Comparison of ENCODE assay signal across 8 cellular contexts in genomic region chr5:2751592-2752021, GRCh38. TPM values are rescaled to one million over a fixed set of nuclear protein-coding genes. Genes with fewer than 3 reads are reported as not detected.
A peak's percentile ranks its signal among the peaks of the same experiment; 100 is the strongest.
DNase-seq lines count a peak whose midpoint lies in the region; ATAC-seq, FAIRE-seq and TF ChIP-seq lines count a peak whose summit lies in the region.

IRX2 (minus strand) TSS chr5:2751677; CDS start chr5:2751413, 264 bp downstream.

- ATAC-seq in lung (ENCODE audit: insufficient read depth, low FRiP score) (peak; percentile 71), HG02870 (IDR thresholded peaks at IDR 0.05; ENCODE audit: unreplicated experiment) (no peak)

- FAIRE-seq in D721Med (lab: Jason Lieb, UNC): no peak

- WGBS in lung, 2 donors: 1 to 3% methylated on average over 18 to 53 of the region's 53 CpGs

- H3K27me3 ChIP-seq in dorsolateral prefrontal cortex (peaks cover 28 to 98% (median 96%) of the 10 kb centered on the region in 45 donors), lung (ENCODE audit: control insufficient read depth, insufficient read depth) (peaks cover 27% of the 10 kb centered on the region)

- no peaks in the 10 kb centered on the region for H3K36me3 ChIP-seq in lung (ENCODE audit: control insufficient read depth in 2 of 2, insufficient read depth in 2 of 2, low read length in 2 of 2)

- peak within 1 kb of the TSS in 37 of 59 donors; percentile 3 to 54 (median 29) for H3K4me3 ChIP-seq in dorsolateral prefrontal cortex
- peak within 1 kb of the TSS; percentile 58 for H3K4me3 ChIP-seq in lung

- no peak within 1 kb of the TSS for H3K27ac ChIP-seq in dorsolateral prefrontal cortex
- peak within 1 kb of the TSS in 1 of 2 donors; percentile 96 for H3K27ac ChIP-seq in lung (ENCODE audit: low read depth in 1 of 2, low read length in 1 of 2)

- H3K9me3 ChIP-seq in lung (ENCODE audit: control insufficient read depth in 2 of 2, insufficient read depth in 1 of 2, low read length in 1 of 2): peaks cover 0 to 17% of the 10 kb centered on the region in 2 donors

- intact Hi-C loops in dorsolateral prefrontal cortex (cut with DNase I): loop anchor here in 1 of 2 donors (10.0 kb wide), 1 partner anchor 853 kb away; no protein-coding TSS in a partner anchor

- TF ChIP-seq CTCF in dorsolateral prefrontal cortex (IDR thresholded peaks at IDR 0.05 in 54 of 56, conservative IDR thresholded peaks at IDR 0.05 in 2 of 56; ENCODE audit: low read depth in 1 of 56, partially characterized antibody in 56 of 56): no peak
- no peak for TF ChIP-seq CTCF in lung (IDR thresholded peaks at IDR 0.05; ENCODE audit: control extremely low read depth, extremely low read depth)
- no peak for TF ChIP-seq CTCF in D721Med (IDR thresholded peaks at IDR 0.05; ENCODE audit: insufficient read depth, missing control alignments)

- peak; percentile 94 for DNase-seq in DMS153 (lab: John Stamatoyannopoulos, UW)
- DNase-seq in NCI-H2171 treated with DMSO at 0.1 percent for 48 hours (lab: John Stamatoyannopoulos, UW): peak; percentile 96
- DNase-seq in dorsolateral prefrontal cortex: no peak
- peak; percentile 87 for DNase-seq in lung (ENCODE audit: low spot score)
- DNase-seq in cortex of kidney (lab: John Stamatoyannopoulos, UW): no peak
- DNase-seq in OCI-M1 (lab: John Stamatoyannopoulos, UW): no peak
- no peak for DNase-seq in D721Med (ENCODE audit: insufficient read length, low spot score)

- peaks cover 0 to 15% of the 10 kb centered on the region in 2 donors for H3K4me1 ChIP-seq in lung (ENCODE audit: control insufficient read depth in 2 of 2, insufficient read depth in 2 of 2, low read length in 2 of 2)

RNA-seq across cellular contexts. Expression of gene IRX2, which starts in this region (rescaled TPM):
- total RNA-seq in dorsolateral prefrontal cortex: under 1 TPM in 15 of 120 experiments, not detected in 105; 0.17 to 0.41 (median 0.24) TPM
- total RNA-seq in lung: 10 to 100 TPM; 60.8 to 64.5 TPM
- polyA plus RNA-seq in lung: 10 to 100 TPM; 11.5 to 30.0 TPM

Comparison
In these comparisons a context has a peak if more than half of its experiments do, and no peak if none do; other contexts are left out.
1. RNA of gene IRX2 (total RNA-seq): 60.8 to 64.5 TPM in lung; 0.17 to 0.41 TPM in dorsolateral prefrontal cortex; every median in the first group is over 10 times any median in the second.
2. DNase-seq: peak in DMS153 (single experiment), NCI-H2171 treated with DMSO at 0.1 percent for 48 hours (single experiment) and lung (single experiment); none in dorsolateral prefrontal cortex (0 of 10), cortex of kidney (single experiment), OCI-M1 (single experiment) and D721Med (single experiment).